In the genomic region with DNA sequence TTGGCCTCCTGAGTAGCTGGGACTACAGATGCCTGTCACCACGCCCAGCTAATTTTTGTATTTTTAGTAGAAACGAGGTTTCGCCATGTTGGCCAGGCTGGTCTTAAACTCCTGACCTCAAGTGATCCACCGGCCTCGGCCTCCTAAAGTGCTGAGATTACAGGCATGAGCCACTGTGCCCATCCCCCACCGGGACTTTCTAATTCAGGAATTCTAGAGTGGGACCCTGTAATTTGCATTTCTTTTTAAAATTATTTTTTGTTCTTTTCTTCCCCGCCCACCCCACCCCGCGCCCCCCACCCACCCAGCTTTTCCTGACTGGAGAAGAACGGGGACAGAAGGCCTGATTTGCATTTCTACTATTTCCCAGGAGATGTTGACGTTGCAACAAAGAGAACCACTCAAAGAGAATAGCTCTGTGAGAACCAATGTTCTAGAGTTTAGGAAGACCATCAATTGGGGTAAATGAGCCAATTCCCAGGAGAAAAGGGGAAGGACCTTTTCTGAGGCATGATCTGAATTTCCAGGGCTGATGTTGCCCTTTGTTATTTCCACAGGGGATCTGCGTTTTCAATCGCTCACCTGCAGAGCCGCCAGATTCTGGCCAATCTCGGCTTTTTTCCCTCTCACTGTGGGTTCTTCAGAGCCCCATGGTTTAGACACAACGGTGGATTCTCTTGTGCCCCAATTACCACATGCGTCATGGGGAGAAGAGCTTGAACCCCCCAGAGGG, we compare ENCODE assay signal across 29 cellular contexts. TPM values are rescaled to one million over a fixed set of nuclear protein-coding genes. Genes with fewer than 3 reads are reported as not detected.
"Had no signal": no experiment of that assay in that cellular context is flagged by ENCODE, and none has a peak within 500 bp of the region (broad histone marks: within the 10 kb centered on the region; RNA-seq: fewer than 3 reads in every experiment).

No MANE protein-coding gene starts in this region.

- H3K4me3 ChIP-seq: adrenal gland, ascending aorta, hepatocyte, left lung, lung, vagina had no signal

- H3K4me1 ChIP-seq: adrenal gland, ascending aorta, left lung, vagina had no signal

- ATAC-seq: activated CD4-positive, alpha-beta T cell treated with anti-CD3 and anti-CD28 coated beads for 36 hours; activated T-helper 17 cell treated with anti-CD3 and anti-CD28 coated beads, Interleukin-2, amount 50 U/mL, for 72 hours; esophagus mucosa; left lung; naive thymus-derived CD8-positive, alpha-beta T cell; stimulated activated naive B cell treated with anti-CD40 and anti-IgM and Interleukin-4, amounts not matched to agents 10 μg/mL and 1 μg/mL and 100 μg/mL, for 72 hours had no signal

- H3K36me3 Mint-ChIP-seq: activated naive CD8-positive, alpha-beta T cell; naive thymus-derived CD8-positive, alpha-beta T cell; stimulated activated naive B cell treated with anti-CD40 and anti-IgM and Interleukin-4, amounts not matched to agents 10 μg/mL and 1 μg/mL and 100 μg/mL, for 72 hours; type B pancreatic cell had no signal

- H3K36me3 ChIP-seq: adrenal gland, ascending aorta, brain microvascular endothelial cell, left lung, vagina had no signal

- H3K27me3 ChIP-seq: adrenal gland, ascending aorta, brain microvascular endothelial cell, hepatocyte, vagina had no signal

- H3K4me1 Mint-ChIP-seq: activated CD4-positive, alpha-beta T cell treated with anti-CD3 and anti-CD28 coated beads for 36 hours; activated T-helper 17 cell treated with anti-CD3 and anti-CD28 coated beads, Interleukin-2, amount 50 U/mL, for 72 hours; naive thymus-derived CD8-positive, alpha-beta T cell; stimulated activated naive B cell treated with anti-CD40 and anti-IgM and Interleukin-4, amounts not matched to agents 10 μg/mL and 1 μg/mL and 100 μg/mL, for 72 hours had no signal

- H3K27ac ChIP-seq: adrenal gland, ascending aorta, brain microvascular endothelial cell, hepatocyte, left lung, vagina had no signal

- H3K9me3 Mint-ChIP-seq: activated T-cell treated with anti-CD3 and anti-CD28 coated beads, Interleukin-2, amount 50 U/mL, for 24 hours; activated T-helper 17 cell treated with anti-CD3 and anti-CD28 coated beads, Interleukin-2, amount 50 U/mL, for 72 hours; naive thymus-derived CD8-positive, alpha-beta T cell; stimulated activated naive B cell treated with anti-CD40 and anti-IgM and Interleukin-4, amounts not matched to agents 10 μg/mL and 1 μg/mL and 100 μg/mL, for 72 hours; type B pancreatic cell had no signal

- H3K27ac Mint-ChIP-seq: activated CD4-positive, alpha-beta T cell treated with anti-CD3 and anti-CD28 coated beads for 36 hours; activated naive CD8-positive, alpha-beta T cell; activated T-cell treated with anti-CD3 and anti-CD28 coated beads, Interleukin-2, amount 50 U/mL, for 24 hours; activated T-helper 17 cell treated with anti-CD3 and anti-CD28 coated beads, Interleukin-2, amount 50 U/mL, for 72 hours; naive thymus-derived CD8-positive, alpha-beta T cell; stimulated activated naive B cell treated with anti-CD40 and anti-IgM and Interleukin-4, amounts not matched to agents 10 μg/mL and 1 μg/mL and 100 μg/mL, for 72 hours; type B pancreatic cell had no signal

- H3K9me3 ChIP-seq: adrenal gland, ascending aorta, left lung, vagina had no signal

- H3K27me3 Mint-ChIP-seq: activated CD4-positive, alpha-beta T cell treated with anti-CD3 and anti-CD28 coated beads for 36 hours; activated naive CD8-positive, alpha-beta T cell; activated T-cell treated with anti-CD3 and anti-CD28 coated beads, Interleukin-2, amount 50 U/mL, for 24 hours; type B pancreatic cell had no signal

- DNase-seq: activated CD4-positive, alpha-beta T cell treated with anti-CD3 and anti-CD28 coated beads for 36 hours; activated CD4-positive, alpha-beta T cell treated with anti-CD3 and anti-CD28 coated beads, Interleukin-2, amount 50 U/mL, for 4 hours; activated CD8-positive, alpha-beta memory T cell treated with anti-CD3 and anti-CD28 coated beads for 24 hours; activated CD8-positive, alpha-beta memory T cell treated with anti-CD3 and anti-CD28 coated beads, Interleukin-2, amount 50 U/mL, for 4 hours; activated naive CD4-positive, alpha-beta T cell; activated T-cell treated with anti-CD3 and anti-CD28 coated beads, Interleukin-2, amount 50 U/mL, for 24 hours; adrenal gland; brain microvascular endothelial cell; effector memory CD4-positive, alpha-beta T cell; foreskin melanocyte; glutamatergic neuron; kidney glomerular epithelial cell; left lung; naive thymus-derived CD8-positive, alpha-beta T cell; stimulated activated CD4-positive, alpha-beta T cell treated with anti-CD3 and anti-CD28 coated beads, Interleukin-2, amount 100 ng/mL, for 48 hours; stimulated activated CD8-positive, alpha-beta memory T cell treated with anti-CD3 and anti-CD28 coated beads, Interleukin-4, amount 100 ng/mL, for 48 hours; stimulated activated naive B cell treated with anti-CD40 and anti-IgM and Interleukin-4, amounts not matched to agents 10 μg/mL and 1 μg/mL and 100 μg/mL, for 72 hours; T-helper 9 cell had no signal

- H3K4me3 Mint-ChIP-seq: activated CD4-positive, alpha-beta T cell treated with anti-CD3 and anti-CD28 coated beads for 36 hours; activated naive CD8-positive, alpha-beta T cell; activated T-cell treated with anti-CD3 and anti-CD28 coated beads, Interleukin-2, amount 50 U/mL, for 24 hours; activated T-helper 17 cell treated with anti-CD3 and anti-CD28 coated beads, Interleukin-2, amount 50 U/mL, for 72 hours; naive thymus-derived CD8-positive, alpha-beta T cell; stimulated activated naive B cell treated with anti-CD40 and anti-IgM and Interleukin-4, amounts not matched to agents 10 μg/mL and 1 μg/mL and 100 μg/mL, for 72 hours; type B pancreatic cell had no signal

RNA-seq across cellular contexts. Expression of a gene that starts 33.2 kb away (rescaled TPM):
- total RNA-seq: activated CD4-positive, alpha-beta T cell treated with anti-CD3 and anti-CD28 coated beads for 36 hours; activated T-helper 17 cell treated with anti-CD3 and anti-CD28 coated beads, Interleukin-2, amount 50 U/mL, for 72 hours; dermis microvascular lymphatic vessel endothelial cell; endothelial cell of umbilical vein; naive thymus-derived CD8-positive, alpha-beta T cell; renal cortical epithelial cell had no signal
- polyA plus RNA-seq: naive thymus-derived CD8-positive, alpha-beta T cell had no signal
